ENCODE assay signal across 11 cellular contexts in genomic region chr12:103852498-103852992, GRCh38. TPM values are rescaled to one million over a fixed set of nuclear protein-coding genes. Genes with fewer than 3 reads are reported as not detected.
DNase-seq lines count a peak whose midpoint lies in the region; ATAC-seq, FAIRE-seq and TF ChIP-seq lines count a peak whose summit lies in the region.
"Had no signal": no experiment of that assay in that cellular context is flagged by ENCODE, and none has a peak within 500 bp of the region (broad histone marks: within the 10 kb centered on the region; RNA-seq: fewer than 3 reads in every experiment).

No MANE protein-coding gene starts in this region.

- H3K9ac ChIP-seq in HepG2 (ENCODE audit: insufficient read depth, low read depth, low read length) (no peak overlapping the region), kidney (ENCODE audit: low read length in 2 of 2) (no peak overlapping the region)

- peaks cover 78% of the 10 kb centered on the region for H3K4me1 ChIP-seq in HepG2 (ENCODE audit: insufficient read depth, low read length)
- H3K4me1 ChIP-seq in right lobe of liver: peaks cover 0 to 23% (median 9%) of the 10 kb centered on the region in 4 donors
- H3K4me1 ChIP-seq in kidney (ENCODE audit: control insufficient read depth in 1 of 2, insufficient read depth in 1 of 2, low read depth in 1 of 2, low read length in 2 of 2): no peaks in the 10 kb centered on the region

- no peaks in the 10 kb centered on the region for H3K9me3 ChIP-seq in HepG2 (ENCODE audit: low read length)
- no peaks in the 10 kb centered on the region for H3K9me3 ChIP-seq in right lobe of liver
- H3K9me3 ChIP-seq in kidney (ENCODE audit: control insufficient read depth in 1 of 2, low read length in 2 of 2): no peaks in the 10 kb centered on the region
- H3K9me3 ChIP-seq: tibial nerve had no signal

- H3K4me3 ChIP-seq in HepG2 (replicated peaks in 1 of 3; ENCODE audit: insufficient read depth in 1 of 3, low read depth in 2 of 3, low read length in 3 of 3): no peak overlapping the region
- H3K4me3 ChIP-seq in right lobe of liver: no peak overlapping the region
- H3K4me3 ChIP-seq in kidney (ENCODE audit: low read length in 2 of 2): no peak overlapping the region
- H3K4me3 ChIP-seq: tibial nerve had no signal

- no TSS peak for BruUV-seq in HepG2 (replicated peaks; lab: Mats Ljungman, UMichigan)

- H3K79me2 ChIP-seq in HepG2 (ENCODE audit: insufficient read depth, low read length): no peaks in the 10 kb centered on the region

- peak; percentile 75 for DNase-seq in HepG2 (ENCODE audit: low spot score)
- no peak for DNase-seq in right lobe of liver
- peak; percentile 6 for DNase-seq in RCC 7860 (ENCODE audit: low spot score)
- peak; percentile 31 to 89 (median 66) for DNase-seq in head of caudate nucleus
- no peak for DNase-seq in NK-92 (lab: John Stamatoyannopoulos, UW; ENCODE audit: unreplicated experiment)
- no peak for DNase-seq in amniotic stem cell (lab: John Stamatoyannopoulos, UW)
- DNase-seq in kidney: no peak
- DNase-seq in naive thymus-derived CD8-positive, alpha-beta T cell: no peak
- DNase-seq: NCI-H446 treated with DMSO at 0.1 percent for 48 hours had no signal

- no peak overlapping the region for H3K27ac ChIP-seq in HepG2 (ENCODE audit: extremely low read length, insufficient read depth, low read length)
- H3K27ac ChIP-seq in right lobe of liver: no peak overlapping the region
- no peak overlapping the region for H3K27ac ChIP-seq in kidney (ENCODE audit: low read depth in 2 of 2, low read length in 2 of 2)

- H2AFZ ChIP-seq in HepG2 (ENCODE audit: low read length): no peak overlapping the region

- no peak overlapping the region; the same call in 1 of the 2 replicates for H3K4me2 ChIP-seq in HepG2 (ENCODE audit: low read depth, low read length)

- no peak for FAIRE-seq in HepG2 (lab: Jason Lieb, UNC)
- no peak for FAIRE-seq in RCC 7860 (lab: Jason Lieb, UNC)
- no peak for FAIRE-seq in kidney (lab: Jason Lieb, UNC)

- no peaks in the 10 kb centered on the region for H3K9me3 Mint-ChIP-seq in naive thymus-derived CD8-positive, alpha-beta T cell

- H3K27me3 ChIP-seq in HepG2 (ENCODE audit: control insufficient read depth in 1 of 2, insufficient read depth in 2 of 2, low read length in 2 of 2) (peaks cover 0 to 7% of the 10 kb centered on the region in 2 experiments; a peak in 1 of 5 replicates), right lobe of liver (no peaks in the 10 kb centered on the region)
- H3K27me3 ChIP-seq: tibial nerve had no signal

- ATAC-seq in HepG2: peak; percentile 64
- ATAC-seq in right lobe of liver: no peak
- no peak for ATAC-seq in naive thymus-derived CD8-positive, alpha-beta T cell

- no peak for TF ChIP-seq POLR2A in HepG2 (IDR thresholded peaks at IDR 0.05; ENCODE audit: insufficient read depth in 1 of 2, low read depth in 2 of 2, low read length in 2 of 2)
- no peak for TF ChIP-seq POLR2A in right lobe of liver (IDR thresholded peaks at IDR 0.05)

- WGBS in HepG2 (ENCODE audit: low lambda C conversion rate): 0% methylated on average over 3 of the region's 3 CpGs
- WGBS in right lobe of liver (ENCODE audit: insufficient coverage, low coverage, low lambda C conversion rate, missing lambda C conversion rate): 67% methylated on average over 3 of the region's 3 CpGs

- TF ChIP-seq CTCF in HepG2 (CRISPR knock-in tag; IDR thresholded peaks at IDR 0.05) (no peak), right lobe of liver (IDR thresholded peaks at IDR 0.05) (no peak), kidney (IDR thresholded peaks at IDR 0.05; ENCODE audit: borderline replicate concordance, extremely low read depth, insufficient read depth) (no peak)

- H3K4me3 Mint-ChIP-seq in naive thymus-derived CD8-positive, alpha-beta T cell: no peak overlapping the region
- H3K4me3 Mint-ChIP-seq: activated naive CD8-positive, alpha-beta T cell had no signal

- POLR2A ChIA-PET in HepG2 (lab: Yijun Ruan, JAX): no interaction called here
- POLR2A ChIA-PET in naive thymus-derived CD8-positive, alpha-beta T cell (lab: Charles Lee): no interaction called here

- in situ Hi-C loops in HepG2 (cut with HindIII; ENCODE audit: extremely low pct_ligation_motif_present, low pct_unique_long_range_greater_than_20kb): no loop called here

- H4K20me1 ChIP-seq in HepG2 (ENCODE audit: insufficient read depth, low read length): no peaks in the 10 kb centered on the region

- H3K27me3 Mint-ChIP-seq in naive thymus-derived CD8-positive, alpha-beta T cell: peaks cover 0 to 3% (median 0%) of the 10 kb centered on the region in 5 donors
- H3K27me3 Mint-ChIP-seq: activated naive CD8-positive, alpha-beta T cell had no signal

- CTCF ChIA-PET in HepG2 (lab: Yijun Ruan, JAX; ENCODE audit: low intra/inter-chr PET ratio, low total read pairs): no interaction called here

- H3K27ac Mint-ChIP-seq in naive thymus-derived CD8-positive, alpha-beta T cell: no peak overlapping the region
- H3K27ac Mint-ChIP-seq: activated naive CD8-positive, alpha-beta T cell had no signal

- no peak for TF ChIP-seq RAD21 in HepG2 (CRISPR knock-in tag; IDR thresholded peaks at IDR 0.05)

- intact Hi-C loops in HepG2 (cut with micrococcal nuclease; ENCODE audit: unreplicated experiment) (no loop called here), right lobe of liver (cut with DNase I) (no loop called here), head of caudate nucleus (cut with DNase I) (no loop called here), kidney (cut with DNase I) (no loop called here)

- H3K36me3 ChIP-seq in HepG2 (replicated peaks in 1 of 2; ENCODE audit: control insufficient read depth in 1 of 2, insufficient read depth in 2 of 2, low read length in 2 of 2) (no peaks in the 10 kb centered on the region), right lobe of liver (no peaks in the 10 kb centered on the region), kidney (ENCODE audit: control insufficient read depth in 1 of 2, insufficient read depth in 2 of 2, low read length in 2 of 2) (no peaks in the 10 kb centered on the region)
- H3K36me3 ChIP-seq: tibial nerve had no signal

- H3K4me1 Mint-ChIP-seq in naive thymus-derived CD8-positive, alpha-beta T cell: peaks cover 0 to 6% (median 0%) of the 10 kb centered on the region in 4 donors

- TF ChIP-seq EP300 in HepG2 (IDR thresholded peaks at IDR 0.05; ENCODE audit: low read depth in 2 of 2, low read length in 2 of 2) (no peak), HepG2 (CRISPR knock-in tag; IDR thresholded peaks at IDR 0.05; ENCODE audit: borderline replicate concordance) (no peak)

- no peaks in the 10 kb centered on the region for H3K36me3 Mint-ChIP-seq in naive thymus-derived CD8-positive, alpha-beta T cell
- H3K36me3 Mint-ChIP-seq: activated naive CD8-positive, alpha-beta T cell had no signal

TF ChIP-seq in HepG2, 621 proteins besides CTCF, POLR2A, EP300 and RAD21 (continues in another document):
- TF ChIP-seq PITX1 (CRISPR knock-in tag; IDR thresholded peaks at IDR 0.05): 0 out of 2 replicates have a peak, but pooled peaks have one; percentile 15
- TF ChIP-seq ARID3A (IDR thresholded peaks at IDR 0.05; ENCODE audit: low read depth, low read length): peak; percentile 79
- TF ChIP-seq ZNF558 (CRISPR knock-in tag; IDR thresholded peaks at IDR 0.05; ENCODE audit: borderline replicate concordance): no peak

RNA-seq across cellular contexts. Expression of gene NT5DC3, which starts 11.5 kb away (rescaled TPM):
- total RNA-seq in HepG2 (2016; rRNA removed; fragmentation: Illumina TruSeq; extraction: Trizol): 6.6 and 7.4 TPM in 2 replicates
- total RNA-seq in HepG2 (2016; cell fraction: cytosol; rRNA removed; fragmentation: Illumina TruSeq; extraction: Trizol; ENCODE audit: low read depth): 1.7 and 2.3 TPM in 2 replicates
- total RNA-seq in HepG2 (2016; cell fraction: insoluble cytoplasmic fraction; rRNA removed; fragmentation: Illumina TruSeq; extraction: Trizol): 6.1 and 6.6 TPM in 2 replicates
- 2.8 and 2.9 TPM in 2 replicates for total RNA-seq in HepG2 (2016; cell fraction: membrane; rRNA removed; fragmentation: Illumina TruSeq; extraction: Trizol)
- total RNA-seq in HepG2 (2016; cell fraction: nucleus; rRNA removed; fragmentation: Illumina TruSeq; extraction: Trizol): 8.2 and 14.2 TPM in 2 replicates
- 2.8 and 3.2 TPM in 2 replicates for polyA plus RNA-seq in HepG2 (2011; rRNA removed)
- polyA plus RNA-seq in HepG2 (2011; cell fraction: cytosol; rRNA removed): 1.8 and 2.3 TPM in 2 replicates
- polyA plus RNA-seq in HepG2 (2011; cell fraction: nucleus; rRNA removed): 4.3 and 4.9 TPM in 2 replicates
- polyA plus RNA-seq in HepG2 (2012): 2.9 and 4.9 TPM in 2 replicates
- 0.17 and 0.21 TPM in 2 replicates for polyA plus RNA-seq in HepG2 (2016; cell fraction: cytosol; fragmentation: Illumina TruSeq; extraction: Trizol; ENCODE audit: low read depth)
- polyA plus RNA-seq in HepG2 (2016; cell fraction: insoluble cytoplasmic fraction; fragmentation: Illumina TruSeq; extraction: Trizol; ENCODE audit: low read depth): 3.7 and 4.3 TPM in 2 replicates
- 0.42 and 0.64 TPM in 2 replicates for polyA plus RNA-seq in HepG2 (2016; cell fraction: membrane; fragmentation: Illumina TruSeq; extraction: Trizol; ENCODE audit: low read depth)
- 14.0 and 14.9 TPM in 2 replicates for polyA plus RNA-seq in HepG2 (2016; cell fraction: nucleus; fragmentation: Illumina TruSeq; extraction: Trizol; ENCODE audit: insufficient read depth, low read depth)
- polyA minus RNA-seq in HepG2 (2011; rRNA and poly(A)+ RNA removed; ENCODE audit: low replicate concordance): 3.9 and 6.2 TPM in 2 replicates
- polyA minus RNA-seq in HepG2 (2011; cell fraction: cytosol; rRNA and poly(A)+ RNA removed): 4.0 and 4.6 TPM in 2 replicates
- polyA minus RNA-seq in HepG2 (2011; cell fraction: nucleus; rRNA and poly(A)+ RNA removed): 7.8 and 12.2 TPM in 2 replicates
- total RNA-seq in right lobe of liver: 10 to 100 TPM in 1 of 6 experiments, 1 to 10 TPM in 5; 3.3 to 10.2 (median 6.6) TPM
- 7.8 TPM for total RNA-seq in kidney
- 1.1 TPM for polyA plus RNA-seq in kidney (ENCODE audit: insufficient read depth, low read depth, low replicate concordance)
- 1 to 10 TPM; 5.7 to 6.0 TPM for total RNA-seq in naive thymus-derived CD8-positive, alpha-beta T cell
- polyA plus RNA-seq in naive thymus-derived CD8-positive, alpha-beta T cell: under 1 TPM; 0.33 to 0.89 (median 0.89) TPM

Comparison
In these comparisons a context has a peak if more than half of its experiments do, and no peak if none do; other contexts are left out.
1. DNase-seq: peak in HepG2 (single experiment), RCC 7860 (single experiment) and head of caudate nucleus (42 of 42); none in right lobe of liver (0 of 3), NK-92 (single experiment), amniotic stem cell (single experiment), kidney (single experiment) and naive thymus-derived CD8-positive, alpha-beta T cell (0 of 10).